ENCODE assay signal across 1 cellular context in the genomic region with DNA sequence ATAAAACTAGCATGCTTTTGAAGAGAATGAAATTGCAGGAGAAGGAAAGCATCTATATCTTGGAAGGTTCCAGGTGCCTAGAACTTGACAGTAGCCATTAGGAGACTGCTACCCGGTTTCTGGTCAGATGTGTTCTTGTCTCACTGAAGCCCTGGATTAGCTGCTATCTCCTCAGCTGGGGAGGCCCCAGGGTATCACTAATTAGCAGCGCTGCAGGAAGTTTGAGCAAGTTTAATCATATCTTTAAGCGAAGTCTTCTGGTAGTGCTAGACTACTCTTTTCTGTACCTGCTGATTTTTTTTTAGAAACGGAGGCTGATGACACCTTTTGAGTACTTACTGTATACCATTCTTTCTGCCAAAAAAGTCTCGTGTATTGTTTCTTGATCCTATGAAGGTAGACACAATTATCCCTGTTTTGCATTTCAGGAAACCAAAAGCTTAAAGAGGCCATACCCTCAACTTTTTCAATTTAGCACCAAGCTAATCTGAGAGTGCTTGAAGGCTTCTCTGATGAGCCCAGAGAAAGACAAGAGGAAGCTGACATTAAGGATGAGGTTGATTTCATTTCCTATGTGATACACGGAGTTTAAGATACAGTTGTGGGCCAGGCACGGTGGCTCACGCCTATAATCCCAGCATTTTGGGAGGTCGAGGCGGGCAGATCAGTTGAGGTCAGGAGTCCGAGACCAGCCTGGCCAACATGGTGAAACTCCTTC.
TF ChIP-seq lines count a peak whose summit lies in the region.

No MANE protein-coding gene starts in this region.

TF ChIP-seq in K562, 482 proteins besides CTCF, POLR2A, EP300 and RAD21:
- TF ChIP-seq, protein P1, sequence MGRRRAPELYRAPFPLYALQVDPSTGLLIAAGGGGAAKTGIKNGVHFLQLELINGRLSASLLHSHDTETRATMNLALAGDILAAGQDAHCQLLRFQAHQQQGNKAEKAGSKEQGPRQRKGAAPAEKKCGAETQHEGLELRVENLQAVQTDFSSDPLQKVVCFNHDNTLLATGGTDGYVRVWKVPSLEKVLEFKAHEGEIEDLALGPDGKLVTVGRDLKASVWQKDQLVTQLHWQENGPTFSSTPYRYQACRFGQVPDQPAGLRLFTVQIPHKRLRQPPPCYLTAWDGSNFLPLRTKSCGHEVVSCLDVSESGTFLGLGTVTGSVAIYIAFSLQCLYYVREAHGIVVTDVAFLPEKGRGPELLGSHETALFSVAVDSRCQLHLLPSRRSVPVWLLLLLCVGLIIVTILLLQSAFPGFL (CRISPR knock-in tag; IDR thresholded peaks at IDR 0.05): no peak
- peak; percentile 46; the same call in 1 of the 2 replicates for TF ChIP-seq ZKSCAN8 (CRISPR knock-in tag; IDR thresholded peaks at IDR 0.05)
